12 cellular contexts compared by ENCODE assay signal in the genomic region with DNA sequence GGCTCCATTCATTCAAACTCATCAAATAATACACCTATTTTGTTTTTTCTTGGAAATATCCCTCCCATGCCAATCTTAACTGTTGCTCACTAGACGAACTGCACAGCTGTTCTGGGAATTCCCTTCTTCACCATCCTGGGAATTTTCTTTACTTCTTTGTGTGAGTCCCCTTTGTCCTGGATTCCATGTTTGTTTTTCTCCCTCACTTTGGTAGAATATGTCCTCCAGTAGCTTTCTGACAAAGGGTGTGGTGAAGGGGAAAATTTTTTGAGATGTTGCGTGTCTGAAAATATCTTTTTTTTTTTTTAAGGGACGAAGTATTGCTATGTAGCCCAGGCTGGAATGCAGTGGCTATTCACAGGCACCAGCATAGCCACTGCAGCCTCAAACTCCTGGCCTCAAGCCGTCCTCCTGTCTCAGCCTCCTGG.
"Had no signal": no experiment of that assay in that cellular context is flagged by ENCODE, and none has a peak within 500 bp of the region (broad histone marks: within the 10 kb centered on the region; RNA-seq: fewer than 3 reads in every experiment).

No MANE protein-coding gene starts in this region.

- H3K27me3 ChIP-seq: hepatocyte had no signal

- H3K4me3 ChIP-seq: hepatocyte, tibial artery had no signal

- DNase-seq: activated CD4-positive, alpha-beta T cell treated with anti-CD3 and anti-CD28 coated beads, Interleukin-2, amount 50 U/mL, for 48 hours; activated gamma-delta T cell treated with Interleukin-2 at 50 U/mL for 16 hours; activated T-cell treated with anti-CD3 and anti-CD28 coated beads, Interleukin-2, amount 50 U/mL, for 72 hours; central memory CD4-positive, alpha-beta T cell; cortex of kidney; effector memory CD8-positive, alpha-beta T cell; kidney glomerular epithelial cell; right cardiac atrium; SW 1271; tibial artery had no signal

- H3K79me2 ChIP-seq: hepatocyte had no signal

- H3K9me3 ChIP-seq: neutrophil, tibial artery had no signal

- H2AFZ ChIP-seq: hepatocyte had no signal

- H3K27ac ChIP-seq: hepatocyte, neutrophil, tibial artery had no signal

- H3K36me3 ChIP-seq: neutrophil, tibial artery had no signal

- H3K4me2 ChIP-seq: hepatocyte had no signal
